ENCODE assay signal across 10 cellular contexts in the genomic region with DNA sequence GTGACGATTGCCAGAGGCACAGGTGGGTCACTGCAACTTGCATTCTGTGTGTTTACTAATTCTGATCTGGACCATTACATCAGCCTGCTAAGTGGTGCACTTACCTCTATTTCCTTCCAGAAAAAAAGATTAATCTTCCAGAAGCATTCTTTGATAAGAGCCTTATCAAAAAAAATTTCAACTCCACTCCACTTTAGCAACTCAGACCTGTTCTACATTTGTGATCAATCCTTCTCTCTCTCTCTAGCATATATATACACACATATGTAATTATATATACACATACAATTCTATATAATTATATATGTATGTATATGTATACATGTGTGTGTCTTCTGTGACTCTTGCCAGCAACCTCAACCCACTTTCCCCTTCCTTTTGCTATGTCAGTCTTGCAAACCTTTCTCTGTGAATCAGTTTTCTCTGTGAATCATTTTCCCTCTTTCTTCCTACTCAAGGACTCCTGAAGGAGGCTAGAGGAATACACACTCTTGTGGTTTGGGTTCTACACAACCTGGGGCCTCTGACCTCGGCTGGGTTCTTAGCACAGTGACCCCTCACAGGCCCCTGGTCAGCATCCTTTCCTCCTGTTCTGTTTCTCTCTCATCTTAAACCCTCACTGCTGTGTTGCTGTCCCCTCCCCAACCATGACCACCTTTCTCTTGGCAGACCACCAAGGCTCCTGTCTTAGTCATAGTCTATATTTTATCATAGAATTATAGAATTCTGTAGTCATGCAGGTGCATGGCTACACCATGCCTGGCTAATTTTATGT.
DNase-seq lines count a peak whose midpoint lies in the region; ATAC-seq and TF ChIP-seq lines count a peak whose summit lies in the region.
"Had no signal": no experiment of that assay in that cellular context is flagged by ENCODE, and none has a peak within 500 bp of the region (broad histone marks: within the 10 kb centered on the region; RNA-seq: fewer than 3 reads in every experiment).

No MANE protein-coding gene starts in this region.

- no peaks in the 10 kb centered on the region for H3K9me2 ChIP-seq in PC-3 (replicated peaks; ENCODE audit: low read length)

- H4K20me1 ChIP-seq in PC-3 (ENCODE audit: low read length), result no peaks in the 10 kb centered on the region

- no TSS peak for BruUV-seq in PC-3 (replicated peaks; lab: Mats Ljungman, UMichigan)

- no peak for DNase-seq in CD14-positive monocyte (ENCODE audit: low spot score)
- peak; percentile 41 for DNase-seq in PC-3
- DNase-seq in endodermal cell, result peak; percentile 23
- no peak for DNase-seq in osteocyte (ENCODE audit: extremely low spot score, unreplicated experiment)
- DNase-seq in dedifferentiated amniotic fluid mesenchymal stem cell (ENCODE audit: extremely low spot score), result no peak
- no peak for DNase-seq in OCI-M1 (lab: John Stamatoyannopoulos, UW)
- DNase-seq in Kasumi-1 (lab: John Stamatoyannopoulos, UW), result no peak
- DNase-seq: NCI-H748 treated with DMSO at 0.1 percent for 48 hours had no signal

- H3K9me3 Mint-ChIP-seq in CD14-positive monocyte, result peaks cover 4 to 12% (median 7%) of the 10 kb centered on the region in 7 donors
- peaks cover 5% of the 10 kb centered on the region for H3K9me3 Mint-ChIP-seq in endodermal cell
- peaks cover 3% of the 10 kb centered on the region for H3K9me3 Mint-ChIP-seq in osteocyte (ENCODE audit: unreplicated experiment)
- H3K9me3 Mint-ChIP-seq: neural crest cell had no signal

- H3K36me3 ChIP-seq in PC-3 (ENCODE audit: low read depth, low read length) (no peaks in the 10 kb centered on the region), endodermal cell (ENCODE audit: control insufficient read depth, insufficient read depth, low read length) (no peaks in the 10 kb centered on the region)

- peaks cover 47% of the 10 kb centered on the region for H3K4me1 ChIP-seq in PC-3 (ENCODE audit: insufficient read depth, low read length)
- peaks cover 19% of the 10 kb centered on the region for H3K4me1 ChIP-seq in endodermal cell (ENCODE audit: control insufficient read depth, insufficient read depth, low read length)

- CTCF ChIA-PET in PC-3 (lab: Charles Lee), result interaction anchor here (0.6 kb wide), 1 partner anchor 71 kb away, joined by 3 read pairs; no protein-coding TSS in a partner anchor

- no peak for ATAC-seq in PC-3
- ATAC-seq in HG03095 (IDR thresholded peaks at IDR 0.05; ENCODE audit: unreplicated experiment), result no peak

- TF ChIP-seq CTCF in CD14-positive monocyte (IDR thresholded peaks at IDR 0.05), result no peak
- TF ChIP-seq CTCF in PC-3 (conservative IDR thresholded peaks at IDR 0.05; ENCODE audit: low read depth, low read length), result no peak
- no peak for TF ChIP-seq CTCF in endodermal cell (conservative IDR thresholded peaks at IDR 0.05)
- no peak for TF ChIP-seq CTCF in osteocyte (IDR thresholded peaks at IDR 0.05)

- peak overlapping the region; percentile 76 for H3K27ac ChIP-seq in PC-3 (ENCODE audit: low read length)
- no peak overlapping the region for H3K27ac ChIP-seq in endodermal cell (ENCODE audit: low read depth, low read length)

- H3K4me3 Mint-ChIP-seq in CD14-positive monocyte (peak overlapping the region; percentile 79 to 90), endodermal cell (no peak overlapping the region), osteocyte (ENCODE audit: unreplicated experiment) (no peak overlapping the region)
- H3K4me3 Mint-ChIP-seq: neural crest cell had no signal

- H3K9me3 ChIP-seq in PC-3 (ENCODE audit: low read length), result no peaks in the 10 kb centered on the region
- no peaks in the 10 kb centered on the region for H3K9me3 ChIP-seq in endodermal cell (ENCODE audit: control insufficient read depth, low read length)

- H3K4me1 Mint-ChIP-seq in CD14-positive monocyte, result peaks cover 70% of the 10 kb centered on the region
- peaks cover 43% of the 10 kb centered on the region for H3K4me1 Mint-ChIP-seq in endodermal cell
- H3K4me1 Mint-ChIP-seq in osteocyte (ENCODE audit: unreplicated experiment), result peaks cover 48% of the 10 kb centered on the region

- intact Hi-C loops in CD14-positive monocyte (cut with micrococcal nuclease), result loop anchor here (5.0 to 10.0 kb wide), 3 partner anchors 47 to 140 kb away; no protein-coding TSS in a partner anchor
- intact Hi-C loops in PC-3 (cut with micrococcal nuclease), result no loop called here

- H3K27me3 ChIP-seq in PC-3 (ENCODE audit: low read length), result no peaks in the 10 kb centered on the region
- no peaks in the 10 kb centered on the region for H3K27me3 ChIP-seq in endodermal cell (ENCODE audit: control insufficient read depth, insufficient read depth, low read length, poor library complexity, severe bottlenecking)

- H3K4me3 ChIP-seq in PC-3 (ENCODE audit: low read length) (peak overlapping the region; percentile 36; the same call in 1 of the 2 replicates), endodermal cell (ENCODE audit: low read length) (no peak overlapping the region)

- H2AFZ ChIP-seq in PC-3 (ENCODE audit: low read length), result peak overlapping the region; percentile 39; the same call in 1 of the 2 replicates

- H3K36me3 Mint-ChIP-seq in CD14-positive monocyte (peaks cover 13 to 18% of the 10 kb centered on the region in 2 donors), endodermal cell (ENCODE audit: low read depth) (peaks cover 10% of the 10 kb centered on the region), osteocyte (ENCODE audit: unreplicated experiment) (no peaks in the 10 kb centered on the region)

- 83 to 95% methylated on average over 2 of the region's 2 CpGs for WGBS in endodermal cell (ENCODE audit: insufficient coverage in 1 of 2, insufficient read length in 1 of 2), 2 experiments

- H3K79me2 ChIP-seq in PC-3 (ENCODE audit: low read length), result no peaks in the 10 kb centered on the region

- POLR2A ChIA-PET in PC-3 (lab: Charles Lee; ENCODE audit: unreplicated experiment), result no interaction called here

- H3K27me3 Mint-ChIP-seq in CD14-positive monocyte (ENCODE audit: low read depth in 3 of 3) (no peaks in the 10 kb centered on the region), endodermal cell (ENCODE audit: insufficient read depth) (no peaks in the 10 kb centered on the region), osteocyte (ENCODE audit: unreplicated experiment) (no peaks in the 10 kb centered on the region)

- peak overlapping the region; percentile 94 to 98 (median 96) for H3K27ac Mint-ChIP-seq in CD14-positive monocyte
- no peak overlapping the region for H3K27ac Mint-ChIP-seq in endodermal cell
- H3K27ac Mint-ChIP-seq in osteocyte (ENCODE audit: unreplicated experiment), result peak overlapping the region; percentile 41

- peak overlapping the region; percentile 75 for H3K4me2 ChIP-seq in PC-3 (ENCODE audit: low read length)

- peaks cover 10% of the 10 kb centered on the region for H3F3A ChIP-seq in PC-3 (ENCODE audit: low read length, unreplicated experiment)

- H3K9ac ChIP-seq in PC-3 (ENCODE audit: low read length) (no peak overlapping the region), endodermal cell (ENCODE audit: extremely low read depth, low read length, poor library complexity, severe bottlenecking) (no peak overlapping the region)

Comparison
In these comparisons a context has a peak if more than half of its experiments do, and no peak if none do; other contexts are left out.
1. DNase-seq: peak in PC-3 (single experiment) and endodermal cell (single experiment); none in CD14-positive monocyte (single experiment), osteocyte (single experiment), dedifferentiated amniotic fluid mesenchymal stem cell (single experiment), OCI-M1 (single experiment) and Kasumi-1 (0 of 2).
2. H3K4me3 Mint-ChIP-seq: peak in CD14-positive monocyte (2 of 2); none in endodermal cell (single experiment) and osteocyte (single experiment).